1 cellular context compared by ENCODE assay signal in the genomic region with DNA sequence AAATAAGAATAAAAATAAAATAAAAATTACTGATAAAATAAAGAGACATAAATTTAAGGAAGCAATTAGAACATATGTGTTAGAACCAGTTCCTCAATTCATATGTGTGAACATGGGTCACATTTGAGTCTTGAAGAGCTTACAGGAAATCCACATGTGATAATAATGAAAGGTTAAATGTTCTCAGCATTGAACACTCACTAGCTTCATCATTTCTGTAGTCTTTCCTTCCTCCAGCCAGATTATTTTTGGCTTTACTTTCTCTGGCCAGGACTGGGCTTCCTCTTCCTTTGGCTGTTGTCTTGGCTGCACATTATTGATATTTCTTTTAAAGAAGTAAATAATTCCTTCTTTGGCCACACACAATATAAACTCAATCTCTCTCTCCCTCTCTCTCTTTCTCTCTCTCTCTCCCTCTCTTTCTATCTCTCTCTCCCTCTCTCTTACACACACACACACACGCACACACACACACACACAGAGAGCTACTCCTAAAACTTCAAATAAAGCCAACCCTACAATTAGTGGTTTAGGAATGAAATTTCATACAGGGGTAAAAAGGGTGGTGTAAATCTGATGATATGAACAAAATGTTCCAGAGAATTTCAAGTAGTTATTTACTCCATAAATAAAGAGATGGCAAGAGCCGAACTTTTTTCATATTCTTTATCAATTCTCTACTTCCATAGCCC.
TF ChIP-seq lines count a peak whose summit lies in the region.

No MANE protein-coding gene starts in this region.

TF ChIP-seq in HCT116, 20 proteins besides CTCF, POLR2A, EP300 and RAD21 (continued from another document):
- TF ChIP-seq, protein P1, sequence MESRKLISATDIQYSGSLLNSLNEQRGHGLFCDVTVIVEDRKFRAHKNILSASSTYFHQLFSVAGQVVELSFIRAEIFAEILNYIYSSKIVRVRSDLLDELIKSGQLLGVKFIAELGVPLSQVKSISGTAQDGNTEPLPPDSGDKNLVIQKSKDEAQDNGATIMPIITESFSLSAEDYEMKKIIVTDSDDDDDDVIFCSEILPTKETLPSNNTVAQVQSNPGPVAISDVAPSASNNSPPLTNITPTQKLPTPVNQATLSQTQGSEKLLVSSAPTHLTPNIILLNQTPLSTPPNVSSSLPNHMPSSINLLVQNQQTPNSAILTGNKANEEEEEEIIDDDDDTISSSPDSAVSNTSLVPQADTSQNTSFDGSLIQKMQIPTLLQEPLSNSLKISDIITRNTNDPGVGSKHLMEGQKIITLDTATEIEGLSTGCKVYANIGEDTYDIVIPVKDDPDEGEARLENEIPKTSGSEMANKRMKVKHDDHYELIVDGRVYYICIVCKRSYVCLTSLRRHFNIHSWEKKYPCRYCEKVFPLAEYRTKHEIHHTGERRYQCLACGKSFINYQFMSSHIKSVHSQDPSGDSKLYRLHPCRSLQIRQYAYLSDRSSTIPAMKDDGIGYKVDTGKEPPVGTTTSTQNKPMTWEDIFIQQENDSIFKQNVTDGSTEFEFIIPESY (IDR thresholded peaks at IDR 0.05; ENCODE audit: extremely low read depth, insufficient replicate concordance, low read length) = no peak
- TF ChIP-seq SIN3A (IDR thresholded peaks at IDR 0.05; ENCODE audit: low read depth) (no peak), JUND (IDR thresholded peaks at IDR 0.05) (no peak), ELF1 (IDR thresholded peaks at IDR 0.05; ENCODE audit: borderline replicate concordance, low read depth) (no peak), FOSL1 (IDR thresholded peaks at IDR 0.05; ENCODE audit: low read depth) (no peak), TCF7L2 (IDR thresholded peaks at IDR 0.05; ENCODE audit: borderline replicate concordance, extremely low read depth, insufficient read depth, insufficient read length) (no peak), YY1 (IDR thresholded peaks at IDR 0.05; ENCODE audit: extremely low read depth, insufficient replicate concordance, low read depth, low read length) (no peak), ZFX (IDR thresholded peaks at IDR 0.05) (no peak), CEBPB (IDR thresholded peaks at IDR 0.05; ENCODE audit: low read depth) (no peak), POLR2AphosphoS5 (IDR thresholded peaks at IDR 0.05; ENCODE audit: low read depth, low read length) (no peak), ZNF274 (IDR thresholded peaks at IDR 0.05; ENCODE audit: low read depth, low read length) (no peak), CBX3 (IDR thresholded peaks at IDR 0.05; ENCODE audit: low read depth) (no peak), EGR1 (IDR thresholded peaks at IDR 0.05; ENCODE audit: low read depth) (no peak), EZH2phosphoT487 (IDR thresholded peaks at IDR 0.05; ENCODE audit: borderline replicate concordance) (no peak), SRF (IDR thresholded peaks at IDR 0.05; ENCODE audit: low read depth) (no peak)
- TF ChIP-seq, protein P2, sequence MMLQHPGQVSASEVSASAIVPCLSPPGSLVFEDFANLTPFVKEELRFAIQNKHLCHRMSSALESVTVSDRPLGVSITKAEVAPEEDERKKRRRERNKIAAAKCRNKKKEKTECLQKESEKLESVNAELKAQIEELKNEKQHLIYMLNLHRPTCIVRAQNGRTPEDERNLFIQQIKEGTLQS (IDR thresholded peaks at IDR 0.05) = no peak
TF ChIP-seq in HCT116: peak in this region for 0.
